ENCODE assay signal across 1 cellular context in genomic region chr17:4867535-4867934, GRCh38. TPM values are rescaled to one million over a fixed set of nuclear protein-coding genes. Genes with fewer than 3 reads are reported as not detected.
"Had no signal": no experiment of that assay in that cellular context is flagged by ENCODE, and none has a peak within 500 bp of the region (broad histone marks: within the 10 kb centered on the region; RNA-seq: fewer than 3 reads in every experiment).

No MANE protein-coding gene starts in this region.

RNA-seq across cellular contexts. Expression of gene C17orf107, which starts 31.8 kb away (rescaled TPM):
- total RNA-seq: ascending aorta had no signal

RNA-seq across cellular contexts. Expression of gene CHRNE, which starts 35.4 kb away (rescaled TPM):
- total RNA-seq: ascending aorta had no signal
